Comparison of ENCODE assay signal across 24 cellular contexts in the genomic region with DNA sequence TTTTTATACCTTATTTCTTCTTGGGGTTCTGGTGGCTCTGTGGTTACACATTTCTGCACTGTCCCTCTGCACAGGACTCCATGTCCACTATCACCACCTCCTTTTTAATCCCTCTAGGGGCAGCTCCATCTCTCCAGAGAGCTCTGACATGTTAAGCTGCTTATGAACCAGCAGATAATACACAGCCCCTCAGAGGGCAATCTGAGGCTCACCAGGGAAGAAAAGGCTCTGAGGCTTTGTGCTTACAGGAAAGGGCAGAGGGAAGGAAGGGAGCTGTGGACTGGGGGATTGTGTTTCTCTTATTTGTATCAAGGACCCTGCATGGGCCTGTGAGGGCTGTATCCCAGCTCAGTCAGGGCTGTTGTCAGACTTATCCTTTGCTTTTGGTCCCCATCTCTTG.
"Had no signal": no experiment of that assay in that cellular context is flagged by ENCODE, and none has a peak within 500 bp of the region (broad histone marks: within the 10 kb centered on the region; RNA-seq: fewer than 3 reads in every experiment).

No MANE protein-coding gene starts in this region.

- H3K9me3 ChIP-seq: left ventricle myocardium inferior, ovary, right atrium auricular region, right lobe of liver, tibial nerve, uterus had no signal

- H3K4me3 ChIP-seq: left ventricle myocardium inferior, lung, ovary, right atrium auricular region, right lobe of liver, smooth muscle cell, tibial nerve, uterus had no signal

- H3K27me3 Mint-ChIP-seq: progenitor cell of endocrine pancreas; stimulated activated memory B cell treated with anti-CD40 and anti-IgM and Interleukin-4, amounts not matched to agents 10 μg/mL and 1 μg/mL and 100 μg/mL, for 72 hours had no signal

- H3K36me3 ChIP-seq: left ventricle myocardium inferior, ovary, right atrium auricular region, right lobe of liver, tibial nerve, uterus had no signal

- H3K27me3 ChIP-seq: ovary, right atrium auricular region, right lobe of liver, tibial nerve, uterus had no signal

- H3K4me1 Mint-ChIP-seq: immature natural killer cell; mesothelial cell of epicardium; naive B cell; natural killer cell; stimulated activated naive CD8-positive, alpha-beta T cell treated with anti-CD3 and anti-CD28 coated beads, Interleukin-15, amount 100 ng/mL, for 72 hours had no signal

- H3K27ac ChIP-seq: left ventricle myocardium inferior, ovary, right atrium auricular region, right lobe of liver, tibial nerve, uterus had no signal

- H3K4me1 ChIP-seq: right atrium auricular region, right lobe of liver, tibial nerve, uterus had no signal

- H3K4me2 ChIP-seq: smooth muscle cell had no signal

- DNase-seq: immature natural killer cell; left ventricle myocardium inferior; mesendoderm; naive B cell; natural killer cell; nephron progenitor cell; ovary; right lobe of liver; stimulated activated CD4-positive, alpha-beta T cell treated with anti-CD3 and anti-CD28 coated beads, Interleukin-1b, Interleukin-23, amount 100 ng/mL, for 48 hours; stimulated activated CD4-positive, alpha-beta T cell treated with anti-CD3 and anti-CD28 coated beads, Interleukin-2, amount 100 ng/mL, for 48 hours; stimulated activated CD4-positive, alpha-beta T cell treated with anti-CD3 and anti-CD28 coated beads, Interleukin-4, amount 100 ng/mL, for 4 hours; stimulated activated CD8-positive, alpha-beta memory T cell treated with anti-CD3 and anti-CD28 coated beads, Interleukin-4, amount 100 ng/mL, for 48 hours; stimulated activated naive CD4-positive, alpha-beta T cell treated with Interleukin-2 at 50 U/mL for 16 hours; stimulated activated naive CD8-positive, alpha-beta T cell treated with anti-CD3 and anti-CD28 coated beads, Interleukin-15, amount 100 ng/mL, for 72 hours; substantia nigra; uterus had no signal

- H3K27ac Mint-ChIP-seq: immature natural killer cell; mesothelial cell of epicardium; natural killer cell; nephron progenitor cell; progenitor cell of endocrine pancreas; stimulated activated memory B cell treated with anti-CD40 and anti-IgM and Interleukin-4, amounts not matched to agents 10 μg/mL and 1 μg/mL and 100 μg/mL, for 72 hours; type B pancreatic cell had no signal

- H3K9me3 Mint-ChIP-seq: mesothelial cell of epicardium; natural killer cell; nephron progenitor cell; stimulated activated memory B cell treated with anti-CD40 and anti-IgM and Interleukin-4, amounts not matched to agents 10 μg/mL and 1 μg/mL and 100 μg/mL, for 72 hours; stimulated activated naive CD8-positive, alpha-beta T cell treated with anti-CD3 and anti-CD28 coated beads, Interleukin-15, amount 100 ng/mL, for 72 hours; type B pancreatic cell had no signal

- H3K36me3 Mint-ChIP-seq: immature natural killer cell, mesothelial cell of epicardium, naive B cell, natural killer cell, type B pancreatic cell had no signal

- H3K4me3 Mint-ChIP-seq: immature natural killer cell; mesothelial cell of epicardium; naive B cell; natural killer cell; nephron progenitor cell; stimulated activated memory B cell treated with anti-CD40 and anti-IgM and Interleukin-4, amounts not matched to agents 10 μg/mL and 1 μg/mL and 100 μg/mL, for 72 hours; stimulated activated naive CD8-positive, alpha-beta T cell treated with anti-CD3 and anti-CD28 coated beads, Interleukin-15, amount 100 ng/mL, for 72 hours; type B pancreatic cell had no signal
